ENCODE assay signal across 19 cellular contexts in genomic region chr7:158728911-158729645, GRCh38. TPM values are rescaled to one million over a fixed set of nuclear protein-coding genes. Genes with fewer than 3 reads are reported as not detected.
DNase-seq lines count a peak whose midpoint lies in the region; ATAC-seq and TF ChIP-seq lines count a peak whose summit lies in the region.
"Had no signal": no experiment of that assay in that cellular context is flagged by ENCODE, and none has a peak within 500 bp of the region (broad histone marks: within the 10 kb centered on the region; RNA-seq: fewer than 3 reads in every experiment).

No MANE protein-coding gene starts in this region.

- no peaks in the 10 kb centered on the region for H3K9me3 Mint-ChIP-seq in activated naive CD8-positive, alpha-beta T cell (ENCODE audit: low read depth)
- H3K9me3 Mint-ChIP-seq in activated naive CD8-positive, alpha-beta T cell treated with anti-CD3 and anti-CD28 coated beads, Interleukin-2, amount 50 U/mL, for 24 hours, result no peaks in the 10 kb centered on the region
- no peaks in the 10 kb centered on the region for H3K9me3 Mint-ChIP-seq in activated naive CD8-positive, alpha-beta T cell treated with anti-CD3 and anti-CD28 coated beads for 36 hours
- H3K9me3 Mint-ChIP-seq in stimulated activated naive CD8-positive, alpha-beta T cell treated with anti-CD3 and anti-CD28 coated beads, Interleukin-15, amount 100 ng/mL, for 72 hours, result no peaks in the 10 kb centered on the region
- H3K9me3 Mint-ChIP-seq: GM23338, HFFc6 had no signal

- H3K9me3 ChIP-seq in BE2C, result no peaks in the 10 kb centered on the region
- H3K9me3 ChIP-seq: SJSA1 had no signal

- H3K4me3 ChIP-seq in H7 (ENCODE audit: insufficient read depth, low read depth, low read length) (no peak overlapping the region), BE2C (ENCODE audit: low read depth, low read length) (no peak overlapping the region)
- H3K4me3 ChIP-seq: GM23338, SJSA1 had no signal

- no peak overlapping the region for H3K4me3 Mint-ChIP-seq in activated naive CD8-positive, alpha-beta T cell
- H3K4me3 Mint-ChIP-seq in activated naive CD8-positive, alpha-beta T cell treated with anti-CD3 and anti-CD28 coated beads, Interleukin-2, amount 50 U/mL, for 24 hours, result no peak overlapping the region
- no peak overlapping the region for H3K4me3 Mint-ChIP-seq in activated naive CD8-positive, alpha-beta T cell treated with anti-CD3 and anti-CD28 coated beads for 36 hours
- H3K4me3 Mint-ChIP-seq in stimulated activated naive CD8-positive, alpha-beta T cell treated with anti-CD3 and anti-CD28 coated beads, Interleukin-15, amount 100 ng/mL, for 72 hours, result no peak overlapping the region
- H3K4me3 Mint-ChIP-seq: GM23338, HFFc6 had no signal

- peak overlapping the region; percentile 22 for H3K27ac Mint-ChIP-seq in activated naive CD8-positive, alpha-beta T cell
- H3K27ac Mint-ChIP-seq in activated naive CD8-positive, alpha-beta T cell treated with anti-CD3 and anti-CD28 coated beads, Interleukin-2, amount 50 U/mL, for 24 hours, result no peak overlapping the region
- peak overlapping the region; percentile 31 for H3K27ac Mint-ChIP-seq in activated naive CD8-positive, alpha-beta T cell treated with anti-CD3 and anti-CD28 coated beads for 36 hours
- peak overlapping the region; percentile 59 to 68 for H3K27ac Mint-ChIP-seq in stimulated activated naive CD8-positive, alpha-beta T cell treated with anti-CD3 and anti-CD28 coated beads, Interleukin-15, amount 100 ng/mL, for 72 hours
- H3K27ac Mint-ChIP-seq: GM23338, HFFc6 had no signal

- H3K4me1 Mint-ChIP-seq in activated naive CD8-positive, alpha-beta T cell (ENCODE audit: low read depth), result peaks cover 3% of the 10 kb centered on the region
- H3K4me1 Mint-ChIP-seq in activated naive CD8-positive, alpha-beta T cell treated with anti-CD3 and anti-CD28 coated beads, Interleukin-2, amount 50 U/mL, for 24 hours, result no peaks in the 10 kb centered on the region
- H3K4me1 Mint-ChIP-seq in activated naive CD8-positive, alpha-beta T cell treated with anti-CD3 and anti-CD28 coated beads for 36 hours, result no peaks in the 10 kb centered on the region
- no peaks in the 10 kb centered on the region for H3K4me1 Mint-ChIP-seq in stimulated activated naive CD8-positive, alpha-beta T cell treated with anti-CD3 and anti-CD28 coated beads, Interleukin-15, amount 100 ng/mL, for 72 hours

- no peak for TF ChIP-seq CTCF in BE2C (IDR thresholded peaks at IDR 0.05; ENCODE audit: low read depth, low read length)

- peaks cover 4% of the 10 kb centered on the region for H3K36me3 Mint-ChIP-seq in activated naive CD8-positive, alpha-beta T cell
- H3K36me3 Mint-ChIP-seq in activated naive CD8-positive, alpha-beta T cell treated with anti-CD3 and anti-CD28 coated beads, Interleukin-2, amount 50 U/mL, for 24 hours (ENCODE audit: low read depth), result peaks cover 20% of the 10 kb centered on the region
- peaks cover 10% of the 10 kb centered on the region for H3K36me3 Mint-ChIP-seq in activated naive CD8-positive, alpha-beta T cell treated with anti-CD3 and anti-CD28 coated beads for 36 hours

- no peaks in the 10 kb centered on the region for H3K4me1 ChIP-seq in BE2C
- H3K4me1 ChIP-seq: SJSA1 had no signal

- H3K27me3 ChIP-seq in H7 (ENCODE audit: control insufficient read depth, insufficient read depth, low read length), result no peaks in the 10 kb centered on the region
- H3K27me3 ChIP-seq in BE2C, result no peaks in the 10 kb centered on the region
- H3K27me3 ChIP-seq: SJSA1 had no signal

- no peaks in the 10 kb centered on the region for H3K27me3 Mint-ChIP-seq in activated naive CD8-positive, alpha-beta T cell
- no peaks in the 10 kb centered on the region for H3K27me3 Mint-ChIP-seq in activated naive CD8-positive, alpha-beta T cell treated with anti-CD3 and anti-CD28 coated beads, Interleukin-2, amount 50 U/mL, for 24 hours
- no peaks in the 10 kb centered on the region for H3K27me3 Mint-ChIP-seq in activated naive CD8-positive, alpha-beta T cell treated with anti-CD3 and anti-CD28 coated beads for 36 hours
- no peaks in the 10 kb centered on the region for H3K27me3 Mint-ChIP-seq in stimulated activated naive CD8-positive, alpha-beta T cell treated with anti-CD3 and anti-CD28 coated beads, Interleukin-15, amount 100 ng/mL, for 72 hours

- ATAC-seq in activated naive CD8-positive, alpha-beta T cell treated with anti-CD3 and anti-CD28 coated beads, Interleukin-2, amount 50 U/mL, for 24 hours, result no peak
- no peak for ATAC-seq in stimulated activated naive CD8-positive, alpha-beta T cell treated with anti-CD3 and anti-CD28 coated beads, Interleukin-15, amount 100 ng/mL, for 72 hours
- ATAC-seq: GM23338 had no signal

- H3K36me3 ChIP-seq in H7 (replicated peaks; ENCODE audit: control insufficient read depth, insufficient read depth, low read length), result peaks cover 1% of the 10 kb centered on the region
- H3K36me3 ChIP-seq in BE2C, result no peaks in the 10 kb centered on the region

- peak; percentile 55 for DNase-seq in NCI-H1436 (lab: John Stamatoyannopoulos, UW)
- DNase-seq in NCI-H1436 treated with DMSO at 0.1 percent for 48 hours (lab: John Stamatoyannopoulos, UW), result no peak
- no peak for DNase-seq in activated naive CD8-positive, alpha-beta T cell treated with anti-CD3 and anti-CD28 coated beads, Interleukin-2, amount 50 U/mL, for 24 hours
- DNase-seq in activated naive CD8-positive, alpha-beta T cell treated with anti-CD3 and anti-CD28 coated beads for 36 hours, result no peak
- no peak for DNase-seq in stimulated activated naive CD8-positive, alpha-beta T cell treated with anti-CD3 and anti-CD28 coated beads, Interleukin-15, amount 100 ng/mL, for 72 hours
- DNase-seq in H7, result no peak
- DNase-seq in BE2C, result no peak
- DNase-seq: 8988T, C1 segment of cervical spinal cord, DMS79, HFFc6, KG1, NCI-H1048, NCI-H1930, NCI-H226, PC-3 had no signal

RNA-seq across cellular contexts. Expression of gene NCAPG2, which starts 24.5 kb away (rescaled TPM):
- total RNA-seq in activated naive CD8-positive, alpha-beta T cell treated with anti-CD3 and anti-CD28 coated beads for 36 hours, result 100 to 1,000 TPM; 104 to 108 TPM
- total RNA-seq in H7 (2014; rRNA removed; shearing (Covaris generic)), result 41.1 and 50.9 TPM in 2 replicates
- polyA plus RNA-seq in BE2C (2012; ENCODE audit: insufficient read depth, insufficient read length, low read depth), result 15.3 TPM
